In the genomic region with DNA sequence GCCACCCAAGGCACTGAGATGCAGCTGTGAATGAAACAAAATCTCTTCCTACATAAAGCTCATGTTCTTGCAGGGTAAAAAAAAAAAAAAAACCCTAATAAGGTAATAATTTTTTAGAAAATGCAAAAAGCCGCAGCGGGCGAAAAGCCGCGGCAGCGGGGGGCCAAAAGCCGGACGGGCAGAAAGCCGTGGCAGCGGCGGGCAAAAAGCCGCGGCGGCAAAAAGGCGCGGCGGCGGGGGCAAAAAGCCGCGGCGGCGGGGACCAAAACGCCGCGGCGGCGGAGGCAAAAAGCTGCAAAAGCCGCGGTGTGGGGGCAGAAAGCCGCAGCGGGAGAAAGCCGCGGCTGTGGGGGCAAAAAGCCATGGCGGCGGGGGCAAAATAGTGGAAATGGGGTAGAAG, we compare ENCODE assay signal across 8 cellular contexts.
DNase-seq lines count a peak whose midpoint lies in the region; ATAC-seq, FAIRE-seq and TF ChIP-seq lines count a peak whose summit lies in the region.
"Not testable (repeated sequence)": the region's sequence is repeated elsewhere in the genome, so short reads cannot be mapped to it uniquely, and the experiment has no call there.

No MANE protein-coding gene starts in this region.

- intact Hi-C loops in activated naive CD4-positive, alpha-beta T cell treated with anti-CD3 and anti-CD28 coated beads for 36 hours (cut with micrococcal nuclease); kidney (cut with DNase I): not testable (repeated sequence)

- TF ChIP-seq RAD21 in SK-N-SH (IDR thresholded peaks at IDR 0.05; ENCODE audit: low read length), result not testable (repeated sequence)

- not testable (repeated sequence) for H3K4me2 ChIP-seq in GM23338
- peak overlapping the region; percentile 52; the same call in 1 of the 2 replicates for H3K4me2 ChIP-seq in SK-N-SH

- not testable (repeated sequence) for H3K79me2 ChIP-seq in GM23338 (replicated peaks; ENCODE audit: insufficient read depth); SK-N-SH (ENCODE audit: insufficient read depth)

- H3K27ac ChIP-seq in GM23338 (ENCODE audit: low read depth); SK-N-SH (ENCODE audit: low read depth in 2 of 2, low read length in 1 of 2); kidney (ENCODE audit: low read depth in 2 of 2, low read length in 2 of 2): not testable (repeated sequence)

- not testable (repeated sequence) for H3K4me3 Mint-ChIP-seq in GM23338; activated naive CD4-positive, alpha-beta T cell treated with anti-CD3 and anti-CD28 coated beads for 36 hours; endothelial cell (ENCODE audit: unreplicated experiment)

- DNase-seq in COLO668 (lab: John Stamatoyannopoulos, UW; ENCODE audit: unreplicated experiment) (peak; percentile 56), GM23338 (ENCODE audit: low spot score) (peak; percentile 34), NCI-H82 (lab: John Stamatoyannopoulos, UW) (peak; percentile 19), endothelial cell (ENCODE audit: low spot score) (peak; percentile 11), kidney (peak; percentile 32), retina (peak; percentile 69)
- DNase-seq in SK-N-SH, result not testable (repeated sequence)
- DNase-seq in activated naive CD4-positive, alpha-beta T cell treated with anti-CD3 and anti-CD28 coated beads for 36 hours, result peak; percentile 3

- H3K27me3 ChIP-seq in GM23338 (ENCODE audit: insufficient read depth); SK-N-SH (ENCODE audit: insufficient read depth): not testable (repeated sequence)

- not testable (repeated sequence) for FAIRE-seq in kidney (lab: Jason Lieb, UNC)

- CTCF ChIA-PET in SK-N-SH (lab: Yijun Ruan, JAX); activated naive CD4-positive, alpha-beta T cell treated with anti-CD3 and anti-CD28 coated beads for 36 hours (lab: Charles Lee): not testable (repeated sequence)

- POLR2A ChIA-PET in SK-N-SH (lab: Yijun Ruan, JAX), result not testable (repeated sequence)

- H3F3A ChIP-seq in GM23338 (replicated peaks; ENCODE audit: low read depth); SK-N-SH (replicated peaks; ENCODE audit: insufficient read depth): not testable (repeated sequence)

- not testable (repeated sequence) for H3K9me3 ChIP-seq in SK-N-SH; kidney (ENCODE audit: control insufficient read depth in 1 of 2, low read length in 2 of 2)

- H3K36me3 Mint-ChIP-seq in GM23338 (ENCODE audit: low read depth); activated naive CD4-positive, alpha-beta T cell treated with anti-CD3 and anti-CD28 coated beads for 36 hours (ENCODE audit: low read depth); endothelial cell (ENCODE audit: low read depth, unreplicated experiment): not testable (repeated sequence)

- H3K4me1 ChIP-seq in GM23338 (ENCODE audit: insufficient read depth); SK-N-SH (ENCODE audit: control insufficient read depth in 1 of 2, insufficient read depth in 2 of 2, low read depth in 1 of 2, low read length in 1 of 2); kidney (ENCODE audit: control insufficient read depth in 1 of 2, insufficient read depth in 1 of 2, low read depth in 1 of 2, low read length in 2 of 2): not testable (repeated sequence)

- H2AFZ ChIP-seq in GM23338; SK-N-SH (ENCODE audit: low read depth): not testable (repeated sequence)

- not testable (repeated sequence) for H3K9ac ChIP-seq in SK-N-SH; kidney (ENCODE audit: low read length in 2 of 2)

- TF ChIP-seq CTCF in GM23338 (conservative IDR thresholded peaks at IDR 0.05; ENCODE audit: low read depth in 2 of 2); SK-N-SH (IDR thresholded peaks at IDR 0.05); endothelial cell (IDR thresholded peaks at IDR 0.05; ENCODE audit: unreplicated experiment); kidney (IDR thresholded peaks at IDR 0.05; ENCODE audit: borderline replicate concordance, extremely low read depth, insufficient read depth): not testable (repeated sequence)

- WGBS in SK-N-SH (ENCODE audit: low lambda C conversion rate), result 14% methylated on average over 31 of the region's 35 CpGs

- not testable (repeated sequence) for H3K27me3 Mint-ChIP-seq in GM23338 (ENCODE audit: insufficient read depth, low read depth, poor library complexity); activated naive CD4-positive, alpha-beta T cell treated with anti-CD3 and anti-CD28 coated beads for 36 hours (ENCODE audit: low read depth); endothelial cell (ENCODE audit: unreplicated experiment)

- H3K9me3 Mint-ChIP-seq in GM23338; activated naive CD4-positive, alpha-beta T cell treated with anti-CD3 and anti-CD28 coated beads for 36 hours; endothelial cell (ENCODE audit: unreplicated experiment): not testable (repeated sequence)

- H3K27ac Mint-ChIP-seq in GM23338; activated naive CD4-positive, alpha-beta T cell treated with anti-CD3 and anti-CD28 coated beads for 36 hours; endothelial cell (ENCODE audit: unreplicated experiment): not testable (repeated sequence)

- H3K9me2 ChIP-seq in GM23338 (ENCODE audit: insufficient read depth); SK-N-SH: not testable (repeated sequence)

- H3K4me1 Mint-ChIP-seq in GM23338; activated naive CD4-positive, alpha-beta T cell treated with anti-CD3 and anti-CD28 coated beads for 36 hours (ENCODE audit: low read depth); endothelial cell (ENCODE audit: unreplicated experiment): not testable (repeated sequence)

- not testable (repeated sequence) for H4K20me1 ChIP-seq in GM23338 (replicated peaks; ENCODE audit: insufficient read depth); SK-N-SH (ENCODE audit: insufficient read depth)

- not testable (repeated sequence) for H3K36me3 ChIP-seq in GM23338 (ENCODE audit: insufficient read depth); SK-N-SH (replicated peaks in 1 of 2; ENCODE audit: control insufficient read depth in 1 of 2, insufficient read depth in 2 of 2, low read length in 1 of 2); kidney (ENCODE audit: control insufficient read depth in 1 of 2, insufficient read depth in 2 of 2, low read length in 2 of 2)

- ATAC-seq in GM23338, result peak; percentile 68

- TF ChIP-seq EP300 in SK-N-SH (IDR thresholded peaks at IDR 0.05; ENCODE audit: borderline replicate concordance in 1 of 2, low read depth in 1 of 2, low read length in 1 of 2), result not testable (repeated sequence)

- H3K4me3 ChIP-seq in GM23338, result 0 out of 2 replicates have a peak overlapping the region, but pooled peaks have one; percentile 39
- H3K4me3 ChIP-seq in SK-N-SH (ENCODE audit: low read depth in 2 of 2, low read length in 1 of 2), result peak overlapping the region; percentile 32 to 52
- H3K4me3 ChIP-seq in kidney (ENCODE audit: low read length in 2 of 2), result not testable (repeated sequence)

TF ChIP-seq in GM23338, 12 proteins besides CTCF, POLR2A, EP300 and RAD21:
- peak; percentile 86 for TF ChIP-seq EZH2 (IDR thresholded peaks at IDR 0.05; ENCODE audit: low read depth, unreplicated experiment)
TF ChIP-seq in GM23338: peak in this region for 1; not testable (repeated sequence) for 11.

TF ChIP-seq in SK-N-SH, 30 proteins besides CTCF, POLR2A, EP300 and RAD21:
- TF ChIP-seq EZH2phosphoT487 (IDR thresholded peaks at IDR 0.05; ENCODE audit: borderline replicate concordance, low read depth), result 0 out of 2 replicates have a peak, but pooled peaks have one; percentile 49
